ENCODE assay signal across 14 cellular contexts in the genomic region with DNA sequence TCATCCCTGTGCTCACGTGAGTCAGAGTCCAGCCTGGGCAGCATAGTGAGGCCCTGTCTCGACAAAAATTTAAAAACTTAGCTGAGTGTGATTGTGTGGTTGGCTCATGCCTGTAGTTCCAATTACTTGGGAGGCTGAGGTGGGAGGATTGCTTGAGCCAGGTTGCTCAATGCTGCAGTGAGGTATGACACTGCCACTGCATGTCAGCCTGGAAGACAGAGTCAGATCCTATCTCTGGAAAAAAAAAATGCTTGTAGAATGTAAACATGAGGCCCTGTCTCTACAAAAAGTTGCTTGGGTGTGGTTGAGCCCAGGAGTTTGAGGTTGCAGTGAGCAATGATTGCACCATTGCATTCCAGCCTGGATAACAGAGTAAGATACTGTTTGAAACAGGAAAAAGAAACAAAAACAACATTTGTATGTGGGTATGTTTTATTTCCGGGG. TPM values are rescaled to one million over a fixed set of nuclear protein-coding genes. Genes with fewer than 3 reads are reported as not detected.
DNase-seq lines count a peak whose midpoint lies in the region; ATAC-seq and TF ChIP-seq lines count a peak whose summit lies in the region.
"Had no signal": no experiment of that assay in that cellular context is flagged by ENCODE, and none has a peak within 500 bp of the region (broad histone marks: within the 10 kb centered on the region; RNA-seq: fewer than 3 reads in every experiment).

No MANE protein-coding gene starts in this region.

- ATAC-seq in GM19351 (IDR thresholded peaks at IDR 0.05; ENCODE audit: unreplicated experiment), result no peak
- ATAC-seq: right cardiac atrium had no signal

- no peaks in the 10 kb centered on the region for H3K36me3 ChIP-seq in left ventricle myocardium inferior
- H3K36me3 ChIP-seq: Peyer's patch had no signal

- H3K27me3 ChIP-seq in left ventricle myocardium inferior (ENCODE audit: low read depth), result peaks cover 10% of the 10 kb centered on the region
- H3K27me3 ChIP-seq: Peyer's patch had no signal

- H3K9me3 ChIP-seq in left ventricle myocardium inferior (replicated peaks), result no peaks in the 10 kb centered on the region
- H3K9me3 ChIP-seq: Peyer's patch had no signal

- H3K4me3 ChIP-seq in NB4 (ENCODE audit: low read depth, low read length) (no peak overlapping the region), left ventricle myocardium inferior (no peak overlapping the region)
- H3K4me3 ChIP-seq: Peyer's patch had no signal

- TF ChIP-seq CTCF in NB4 (IDR thresholded peaks at IDR 0.05; ENCODE audit: low read depth, low read length) (no peak), left ventricle myocardium inferior (IDR thresholded peaks at IDR 0.05; ENCODE audit: borderline replicate concordance) (no peak)

- H3K4me1 ChIP-seq in left ventricle myocardium inferior, result no peaks in the 10 kb centered on the region
- H3K4me1 ChIP-seq: Peyer's patch had no signal

- TF ChIP-seq POLR2A in NB4 (IDR thresholded peaks at IDR 0.05; ENCODE audit: extremely low read depth, insufficient read length), result no peak

- intact Hi-C loops in left ventricle myocardium inferior (cut with micrococcal nuclease), result no loop called here

- no peak overlapping the region for H3K27ac ChIP-seq in left ventricle myocardium inferior (replicated peaks)
- H3K27ac ChIP-seq: Peyer's patch had no signal

- DNase-seq in EL (peak; percentile 65), NB4 (ENCODE audit: low read depth) (peak; percentile 8), dedifferentiated amniotic fluid mesenchymal stem cell (ENCODE audit: extremely low spot score) (peak; percentile 37), non-pigmented ciliary epithelial cell (ENCODE audit: low read depth) (peak; percentile 36), hypothalamus (lab: John Stamatoyannopoulos, UW) (no peak), NCI-H2227 (lab: John Stamatoyannopoulos, UW; ENCODE audit: unreplicated experiment) (no peak), left ventricle myocardium inferior (no peak)
- DNase-seq: activated naive CD4-positive, alpha-beta T cell treated with anti-CD3 and anti-CD28 coated beads for 36 hours; COR-L47; kidney; NCI-H1048; Peyer's patch; right cardiac atrium had no signal

RNA-seq across cellular contexts. Expression of a gene that starts 11.3 kb away (rescaled TPM):
- total RNA-seq in left ventricle myocardium inferior, result 46.2 TPM

Comparison
In these comparisons a context has a peak if more than half of its experiments do, and no peak if none do; other contexts are left out.
1. DNase-seq: peak in EL (single experiment), NB4 (single experiment), dedifferentiated amniotic fluid mesenchymal stem cell (single experiment) and non-pigmented ciliary epithelial cell (single experiment); none in hypothalamus (0 of 51), NCI-H2227 (single experiment) and left ventricle myocardium inferior (single experiment).